In the genomic region with DNA sequence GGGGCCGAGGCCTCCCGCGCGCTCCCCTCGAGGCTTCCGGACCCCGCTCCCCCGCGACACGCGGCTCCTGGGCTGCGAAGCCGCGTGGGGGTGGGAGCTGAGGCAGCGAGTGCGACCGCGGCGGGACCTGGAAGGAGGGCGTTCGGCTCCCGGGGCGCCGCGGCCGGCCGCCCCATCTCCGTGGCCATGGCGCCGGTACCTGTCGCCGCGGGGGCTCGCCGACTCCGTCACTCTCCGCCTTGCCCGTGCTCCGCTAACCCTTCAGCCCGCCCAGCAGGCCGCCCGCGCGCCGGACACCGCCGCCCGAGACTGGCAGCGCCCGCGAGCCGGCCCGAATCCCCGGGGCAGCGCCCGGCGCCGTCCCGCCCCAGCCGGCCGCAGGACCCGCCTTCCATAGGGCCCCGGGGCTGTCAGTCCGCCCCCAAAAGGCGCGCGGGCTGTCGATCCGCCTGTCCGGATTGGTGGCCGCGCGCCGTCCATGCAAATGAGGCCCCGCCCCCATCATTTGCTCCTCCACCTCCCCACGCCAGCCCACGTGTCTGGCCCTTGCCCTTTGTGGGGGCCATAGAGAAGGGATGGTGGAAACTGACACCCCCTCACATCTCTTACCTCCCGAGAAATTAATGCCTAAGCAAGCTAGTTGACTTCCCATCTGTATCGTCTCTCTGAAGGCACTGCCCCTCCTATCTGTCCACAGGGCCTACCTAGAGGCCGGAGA, we compare ENCODE assay signal across 1 cellular context.
TF ChIP-seq lines count a peak whose summit lies in the region.

A gene (minus strand): TSS at position 311 of the 718 bp plus-strand sequence. CDS start 46,091 bp downstream, outside the sequence.

TF ChIP-seq in HCT116, 20 proteins besides CTCF, POLR2A, EP300 and RAD21 (continued from another document):
- TF ChIP-seq, protein P1, sequence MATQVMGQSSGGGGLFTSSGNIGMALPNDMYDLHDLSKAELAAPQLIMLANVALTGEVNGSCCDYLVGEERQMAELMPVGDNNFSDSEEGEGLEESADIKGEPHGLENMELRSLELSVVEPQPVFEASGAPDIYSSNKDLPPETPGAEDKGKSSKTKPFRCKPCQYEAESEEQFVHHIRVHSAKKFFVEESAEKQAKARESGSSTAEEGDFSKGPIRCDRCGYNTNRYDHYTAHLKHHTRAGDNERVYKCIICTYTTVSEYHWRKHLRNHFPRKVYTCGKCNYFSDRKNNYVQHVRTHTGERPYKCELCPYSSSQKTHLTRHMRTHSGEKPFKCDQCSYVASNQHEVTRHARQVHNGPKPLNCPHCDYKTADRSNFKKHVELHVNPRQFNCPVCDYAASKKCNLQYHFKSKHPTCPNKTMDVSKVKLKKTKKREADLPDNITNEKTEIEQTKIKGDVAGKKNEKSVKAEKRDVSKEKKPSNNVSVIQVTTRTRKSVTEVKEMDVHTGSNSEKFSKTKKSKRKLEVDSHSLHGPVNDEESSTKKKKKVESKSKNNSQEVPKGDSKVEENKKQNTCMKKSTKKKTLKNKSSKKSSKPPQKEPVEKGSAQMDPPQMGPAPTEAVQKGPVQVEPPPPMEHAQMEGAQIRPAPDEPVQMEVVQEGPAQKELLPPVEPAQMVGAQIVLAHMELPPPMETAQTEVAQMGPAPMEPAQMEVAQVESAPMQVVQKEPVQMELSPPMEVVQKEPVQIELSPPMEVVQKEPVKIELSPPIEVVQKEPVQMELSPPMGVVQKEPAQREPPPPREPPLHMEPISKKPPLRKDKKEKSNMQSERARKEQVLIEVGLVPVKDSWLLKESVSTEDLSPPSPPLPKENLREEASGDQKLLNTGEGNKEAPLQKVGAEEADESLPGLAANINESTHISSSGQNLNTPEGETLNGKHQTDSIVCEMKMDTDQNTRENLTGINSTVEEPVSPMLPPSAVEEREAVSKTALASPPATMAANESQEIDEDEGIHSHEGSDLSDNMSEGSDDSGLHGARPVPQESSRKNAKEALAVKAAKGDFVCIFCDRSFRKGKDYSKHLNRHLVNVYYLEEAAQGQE (IDR thresholded peaks at IDR 0.05; ENCODE audit: low read depth), result no peak
- TF ChIP-seq ZFX (IDR thresholded peaks at IDR 0.05) (peak; percentile 70), SIN3A (IDR thresholded peaks at IDR 0.05; ENCODE audit: low read depth) (no peak), EZH2phosphoT487 (IDR thresholded peaks at IDR 0.05; ENCODE audit: borderline replicate concordance) (no peak), JUND (IDR thresholded peaks at IDR 0.05) (no peak), EGR1 (IDR thresholded peaks at IDR 0.05; ENCODE audit: low read depth) (peak; percentile 79), POLR2AphosphoS5 (IDR thresholded peaks at IDR 0.05; ENCODE audit: low read depth, low read length) (peak; percentile 95), SP1 (IDR thresholded peaks at IDR 0.05; ENCODE audit: low read depth) (peak; percentile 87), CEBPB (IDR thresholded peaks at IDR 0.05; ENCODE audit: low read depth) (no peak), ELF1 (IDR thresholded peaks at IDR 0.05; ENCODE audit: borderline replicate concordance, low read depth) (no peak)
- TF ChIP-seq, protein P2, sequence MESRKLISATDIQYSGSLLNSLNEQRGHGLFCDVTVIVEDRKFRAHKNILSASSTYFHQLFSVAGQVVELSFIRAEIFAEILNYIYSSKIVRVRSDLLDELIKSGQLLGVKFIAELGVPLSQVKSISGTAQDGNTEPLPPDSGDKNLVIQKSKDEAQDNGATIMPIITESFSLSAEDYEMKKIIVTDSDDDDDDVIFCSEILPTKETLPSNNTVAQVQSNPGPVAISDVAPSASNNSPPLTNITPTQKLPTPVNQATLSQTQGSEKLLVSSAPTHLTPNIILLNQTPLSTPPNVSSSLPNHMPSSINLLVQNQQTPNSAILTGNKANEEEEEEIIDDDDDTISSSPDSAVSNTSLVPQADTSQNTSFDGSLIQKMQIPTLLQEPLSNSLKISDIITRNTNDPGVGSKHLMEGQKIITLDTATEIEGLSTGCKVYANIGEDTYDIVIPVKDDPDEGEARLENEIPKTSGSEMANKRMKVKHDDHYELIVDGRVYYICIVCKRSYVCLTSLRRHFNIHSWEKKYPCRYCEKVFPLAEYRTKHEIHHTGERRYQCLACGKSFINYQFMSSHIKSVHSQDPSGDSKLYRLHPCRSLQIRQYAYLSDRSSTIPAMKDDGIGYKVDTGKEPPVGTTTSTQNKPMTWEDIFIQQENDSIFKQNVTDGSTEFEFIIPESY (IDR thresholded peaks at IDR 0.05; ENCODE audit: extremely low read depth, insufficient replicate concordance, low read length), result no peak
TF ChIP-seq in HCT116: peak in this region for 6.
